In genomic region chr3:8325306-8325705, GRCh38 we compare ENCODE assay signal across 19 cellular contexts.
"Had no signal": no experiment of that assay in that cellular context is flagged by ENCODE, and none has a peak within 500 bp of the region (broad histone marks: within the 10 kb centered on the region; RNA-seq: fewer than 3 reads in every experiment).

No MANE protein-coding gene starts in this region.

- H3K36me3 Mint-ChIP-seq: activated CD8-positive, alpha-beta memory T cell treated with anti-CD3 and anti-CD28 coated beads, Interleukin-2, amount 10 ng/mL, durations not matched to agents 7 days and 5 days; activated naive CD4-positive, alpha-beta T cell treated with anti-CD3 and anti-CD28 coated beads, Interleukin-2, amount 10 ng/mL, durations not matched to agents 7 days and 5 days; T-cell had no signal

- H3K27ac ChIP-seq: brain microvascular endothelial cell, Peyer's patch, SJSA1, WERI-Rb-1 had no signal

- H3K4me2 ChIP-seq: SK-N-SH had no signal

- H3K9me3 ChIP-seq: Peyer's patch, SJSA1, SK-N-SH had no signal

- H3K27me3 Mint-ChIP-seq: activated naive CD4-positive, alpha-beta T cell treated with anti-CD3 and anti-CD28 coated beads, Interleukin-2, amount 10 ng/mL, durations not matched to agents 7 days and 5 days; activated naive CD8-positive, alpha-beta T cell treated with anti-CD3 and anti-CD28 coated beads, Interleukin-2, amount 50 U/mL, for 24 hours; T-cell had no signal

- DNase-seq: activated CD4-positive, CD25-positive, alpha-beta regulatory T cell; NCI-H1092; NCI-H1436 treated with DMSO at 0.1 percent for 48 hours; NCI-H524 treated with DMSO at 0.1 percent for 48 hours; NCI-H748 treated with DMSO at 0.1 percent for 48 hours; NK-92 treated with Interleukin-12 subunit alpha and Interleukin-12 subunit beta, amount 100 ng/mL, for 24 hours; RPMI8226; T1000 had no signal

- H3K4me3 Mint-ChIP-seq: activated CD4-positive, alpha-beta memory T cell treated with anti-CD3 and anti-CD28 coated beads, Interleukin-2, amount 10 ng/mL, durations not matched to agents 7 days and 5 days; activated CD8-positive, alpha-beta memory T cell treated with anti-CD3 and anti-CD28 coated beads, Interleukin-2, amount 10 ng/mL, durations not matched to agents 7 days and 5 days; activated naive CD4-positive, alpha-beta T cell treated with anti-CD3 and anti-CD28 coated beads, Interleukin-2, amount 10 ng/mL, durations not matched to agents 7 days and 5 days; activated naive CD8-positive, alpha-beta T cell; activated naive CD8-positive, alpha-beta T cell treated with anti-CD3 and anti-CD28 coated beads, Interleukin-2, amount 50 U/mL, for 24 hours; T-cell had no signal

- H3K27ac Mint-ChIP-seq: activated CD4-positive, alpha-beta memory T cell treated with anti-CD3 and anti-CD28 coated beads, Interleukin-2, amount 10 ng/mL, durations not matched to agents 7 days and 5 days; activated CD8-positive, alpha-beta memory T cell treated with anti-CD3 and anti-CD28 coated beads, Interleukin-2, amount 10 ng/mL, durations not matched to agents 7 days and 5 days; activated naive CD4-positive, alpha-beta T cell treated with anti-CD3 and anti-CD28 coated beads, Interleukin-2, amount 10 ng/mL, durations not matched to agents 7 days and 5 days; activated naive CD8-positive, alpha-beta T cell; activated naive CD8-positive, alpha-beta T cell treated with anti-CD3 and anti-CD28 coated beads, Interleukin-2, amount 50 U/mL, for 24 hours; T-cell had no signal

- H3K4me1 Mint-ChIP-seq: activated CD4-positive, alpha-beta memory T cell treated with anti-CD3 and anti-CD28 coated beads, Interleukin-2, amount 10 ng/mL, durations not matched to agents 7 days and 5 days; activated CD8-positive, alpha-beta memory T cell treated with anti-CD3 and anti-CD28 coated beads, Interleukin-2, amount 10 ng/mL, durations not matched to agents 7 days and 5 days; activated naive CD4-positive, alpha-beta T cell treated with anti-CD3 and anti-CD28 coated beads, Interleukin-2, amount 10 ng/mL, durations not matched to agents 7 days and 5 days had no signal

- H3K9me3 Mint-ChIP-seq: activated CD4-positive, alpha-beta memory T cell treated with anti-CD3 and anti-CD28 coated beads, Interleukin-2, amount 10 ng/mL, durations not matched to agents 7 days and 5 days; activated naive CD4-positive, alpha-beta T cell treated with anti-CD3 and anti-CD28 coated beads, Interleukin-2, amount 10 ng/mL, durations not matched to agents 7 days and 5 days; activated naive CD8-positive, alpha-beta T cell treated with anti-CD3 and anti-CD28 coated beads, Interleukin-2, amount 50 U/mL, for 24 hours; T-cell had no signal

- H3K27me3 ChIP-seq: brain microvascular endothelial cell, Peyer's patch, SJSA1 had no signal

- H3K36me3 ChIP-seq: brain microvascular endothelial cell, Peyer's patch, SJSA1, WERI-Rb-1 had no signal

- H3K9ac ChIP-seq: SK-N-SH had no signal

- H3K4me1 ChIP-seq: Peyer's patch had no signal

- H3K4me3 ChIP-seq: Peyer's patch, SJSA1 had no signal
